Comparison of ENCODE assay signal across 11 cellular contexts in the genomic region with DNA sequence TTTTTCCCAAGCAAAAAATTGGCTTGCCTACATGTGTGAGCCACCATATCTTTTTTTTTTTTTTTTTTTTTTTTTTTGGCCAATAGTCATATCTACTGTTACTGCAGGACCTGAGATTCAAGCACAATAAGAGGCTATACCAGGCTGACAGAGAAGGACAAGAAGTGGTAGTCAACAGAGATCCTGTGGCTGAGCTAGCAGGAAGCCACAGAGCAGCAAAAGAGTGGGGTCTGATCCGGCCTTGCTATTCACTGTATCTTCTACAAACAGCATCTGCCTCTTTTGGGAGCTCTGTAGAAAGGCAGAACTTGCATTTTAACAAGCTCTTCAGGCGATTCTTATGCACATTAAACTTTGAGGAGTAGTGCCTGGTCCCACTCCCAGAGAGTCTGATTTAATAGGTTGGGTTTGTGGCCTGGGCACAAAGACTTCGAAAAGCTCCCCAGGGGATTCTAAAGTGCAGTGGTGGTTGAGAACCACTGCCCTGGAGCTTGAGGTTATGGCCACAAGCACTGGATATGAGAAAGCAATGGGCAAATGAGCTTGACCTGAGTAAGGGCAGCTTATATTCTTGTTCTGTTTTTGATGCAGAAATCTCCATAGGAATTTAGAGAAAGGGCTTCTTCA.
DNase-seq lines count a peak whose midpoint lies in the region; ATAC-seq, FAIRE-seq and TF ChIP-seq lines count a peak whose summit lies in the region.
"Had no signal": no experiment of that assay in that cellular context is flagged by ENCODE, and none has a peak within 500 bp of the region (broad histone marks: within the 10 kb centered on the region; RNA-seq: fewer than 3 reads in every experiment).

No MANE protein-coding gene starts in this region.

- H3K27ac ChIP-seq in BLaER1 treated with 17β-estradiol and CSF1 and Interleukin-3, amounts not matched to agents 10 nM and 100 nM, result no peak overlapping the region

- peaks cover 10% of the 10 kb centered on the region for H3K36me3 Mint-ChIP-seq in T-helper 2 cell treated with Interferon-gamma antibody and Interleukin-4, amounts not matched to agents 5 μg/mL and 100 μg/mL, for 36 hours (ENCODE audit: low read depth)

- no peaks in the 10 kb centered on the region for H3K36me3 ChIP-seq in BLaER1 treated with 17β-estradiol and CSF1 and Interleukin-3, amounts not matched to agents 10 nM and 100 nM
- H3K36me3 ChIP-seq: BE2C had no signal

- peak; percentile 86 for FAIRE-seq in GM19239 (lab: Jason Lieb, UNC)

- H3K9ac ChIP-seq in BLaER1 treated with 17β-estradiol and CSF1 and Interleukin-3, amounts not matched to agents 10 nM and 100 nM, result no peak overlapping the region

- H3K27me3 ChIP-seq in BLaER1 treated with 17β-estradiol and CSF1 and Interleukin-3, amounts not matched to agents 10 nM and 100 nM, result no peaks in the 10 kb centered on the region
- H3K27me3 ChIP-seq: BE2C had no signal

- peaks cover 29 to 46% (median 34%) of the 10 kb centered on the region in 10 experiments for H3K4me1 ChIP-seq in BLaER1 treated with 17β-estradiol and CSF1 and Interleukin-3, amounts not matched to agents 10 nM and 100 nM
- H3K4me1 ChIP-seq: BE2C had no signal

- peak overlapping the region in 10 of 11 experiments; percentile 6 to 67 (median 50); a peak in 18 of 22 replicates for H3K4me2 ChIP-seq in BLaER1 treated with 17β-estradiol and CSF1 and Interleukin-3, amounts not matched to agents 10 nM and 100 nM

- H3K27me3 Mint-ChIP-seq in T-helper 2 cell treated with Interferon-gamma antibody and Interleukin-4, amounts not matched to agents 5 μg/mL and 100 μg/mL, for 36 hours (ENCODE audit: low read depth), result peaks cover 13% of the 10 kb centered on the region
- H3K27me3 Mint-ChIP-seq: stimulated activated naive CD8-positive, alpha-beta T cell treated with anti-CD3 and anti-CD28 coated beads, Interleukin-15, Interleukin-2, amounts not matched to agents 100 ng/mL and 50 ng/mL, for 24 hours had no signal

- intact Hi-C loops in sciatic nerve (cut with DNase I), result no loop called here

- H3K4me3 ChIP-seq in BLaER1 treated with 17β-estradiol and CSF1 and Interleukin-3, amounts not matched to agents 10 nM and 100 nM, result no peak overlapping the region

- H3K27ac Mint-ChIP-seq in T-helper 2 cell treated with Interferon-gamma antibody and Interleukin-4, amounts not matched to agents 5 μg/mL and 100 μg/mL, for 36 hours, result peak overlapping the region; percentile 43
- H3K27ac Mint-ChIP-seq: stimulated activated naive CD8-positive, alpha-beta T cell treated with anti-CD3 and anti-CD28 coated beads, Interleukin-15, Interleukin-2, amounts not matched to agents 100 ng/mL and 50 ng/mL, for 24 hours had no signal

- DNase-seq in GM19239 (ENCODE audit: insufficient read length, low spot score), result peak; percentile 12
- no peak for DNase-seq in T-helper 2 cell treated with Interferon-gamma antibody and Interleukin-4, amounts not matched to agents 5 μg/mL and 100 μg/mL, for 36 hours (ENCODE audit: low spot score)
- no peak for DNase-seq in sciatic nerve (ENCODE audit: low spot score)
- no peak for DNase-seq in GF-D8 (lab: John Stamatoyannopoulos, UW)
- no peak for DNase-seq in NCI-H1417 treated with DMSO at 0.1 percent for 48 hours (lab: John Stamatoyannopoulos, UW)
- DNase-seq in omental fat pad (ENCODE audit: low spot score), result no peak
- DNase-seq: BE2C, occipital lobe had no signal

- peaks cover 5% of the 10 kb centered on the region for H3K9me3 Mint-ChIP-seq in T-helper 2 cell treated with Interferon-gamma antibody and Interleukin-4, amounts not matched to agents 5 μg/mL and 100 μg/mL, for 36 hours

- H3K9me3 ChIP-seq in BLaER1 treated with 17β-estradiol and CSF1 and Interleukin-3, amounts not matched to agents 10 nM and 100 nM (replicated peaks in 1 of 11), result peaks cover 0 to 5% (median 0%) of the 10 kb centered on the region in 11 experiments; a peak in 1 of 22 replicates
- H3K9me3 ChIP-seq: BE2C had no signal

- peak; percentile 82 for ATAC-seq in HG02981 (IDR thresholded peaks at IDR 0.05; ENCODE audit: unreplicated experiment)
- no peak for ATAC-seq in sciatic nerve
- ATAC-seq in omental fat pad (ENCODE audit: low FRiP score), result no peak

- peak overlapping the region; percentile 8 for H3K4me3 Mint-ChIP-seq in T-helper 2 cell treated with Interferon-gamma antibody and Interleukin-4, amounts not matched to agents 5 μg/mL and 100 μg/mL, for 36 hours
- H3K4me3 Mint-ChIP-seq: stimulated activated naive CD8-positive, alpha-beta T cell treated with anti-CD3 and anti-CD28 coated beads, Interleukin-15, Interleukin-2, amounts not matched to agents 100 ng/mL and 50 ng/mL, for 24 hours had no signal

- no peaks in the 10 kb centered on the region for H4K20me1 ChIP-seq in BLaER1 treated with 17β-estradiol and CSF1 and Interleukin-3, amounts not matched to agents 10 nM and 100 nM

- peaks cover 64% of the 10 kb centered on the region for H3K4me1 Mint-ChIP-seq in T-helper 2 cell treated with Interferon-gamma antibody and Interleukin-4, amounts not matched to agents 5 μg/mL and 100 μg/mL, for 36 hours (ENCODE audit: low read depth)

- TF ChIP-seq CTCF in omental fat pad (IDR thresholded peaks at IDR 0.05), result no peak
